ENCODE assay signal across 1 cellular context in genomic region chr14:24147761-24148428, GRCh38.
TF ChIP-seq lines count a peak whose summit lies in the region.

No MANE protein-coding gene starts in this region.

TF ChIP-seq in HepG2, 621 proteins besides CTCF, POLR2A, EP300 and RAD21 (continued from another document and continues in another):
- TF ChIP-seq, protein P1, sequence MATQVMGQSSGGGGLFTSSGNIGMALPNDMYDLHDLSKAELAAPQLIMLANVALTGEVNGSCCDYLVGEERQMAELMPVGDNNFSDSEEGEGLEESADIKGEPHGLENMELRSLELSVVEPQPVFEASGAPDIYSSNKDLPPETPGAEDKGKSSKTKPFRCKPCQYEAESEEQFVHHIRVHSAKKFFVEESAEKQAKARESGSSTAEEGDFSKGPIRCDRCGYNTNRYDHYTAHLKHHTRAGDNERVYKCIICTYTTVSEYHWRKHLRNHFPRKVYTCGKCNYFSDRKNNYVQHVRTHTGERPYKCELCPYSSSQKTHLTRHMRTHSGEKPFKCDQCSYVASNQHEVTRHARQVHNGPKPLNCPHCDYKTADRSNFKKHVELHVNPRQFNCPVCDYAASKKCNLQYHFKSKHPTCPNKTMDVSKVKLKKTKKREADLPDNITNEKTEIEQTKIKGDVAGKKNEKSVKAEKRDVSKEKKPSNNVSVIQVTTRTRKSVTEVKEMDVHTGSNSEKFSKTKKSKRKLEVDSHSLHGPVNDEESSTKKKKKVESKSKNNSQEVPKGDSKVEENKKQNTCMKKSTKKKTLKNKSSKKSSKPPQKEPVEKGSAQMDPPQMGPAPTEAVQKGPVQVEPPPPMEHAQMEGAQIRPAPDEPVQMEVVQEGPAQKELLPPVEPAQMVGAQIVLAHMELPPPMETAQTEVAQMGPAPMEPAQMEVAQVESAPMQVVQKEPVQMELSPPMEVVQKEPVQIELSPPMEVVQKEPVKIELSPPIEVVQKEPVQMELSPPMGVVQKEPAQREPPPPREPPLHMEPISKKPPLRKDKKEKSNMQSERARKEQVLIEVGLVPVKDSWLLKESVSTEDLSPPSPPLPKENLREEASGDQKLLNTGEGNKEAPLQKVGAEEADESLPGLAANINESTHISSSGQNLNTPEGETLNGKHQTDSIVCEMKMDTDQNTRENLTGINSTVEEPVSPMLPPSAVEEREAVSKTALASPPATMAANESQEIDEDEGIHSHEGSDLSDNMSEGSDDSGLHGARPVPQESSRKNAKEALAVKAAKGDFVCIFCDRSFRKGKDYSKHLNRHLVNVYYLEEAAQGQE (IDR thresholded peaks at IDR 0.05; ENCODE audit: borderline replicate concordance in 1 of 2, low read depth in 1 of 2, low read length in 2 of 2) = no peak
- TF ChIP-seq, protein P2, sequence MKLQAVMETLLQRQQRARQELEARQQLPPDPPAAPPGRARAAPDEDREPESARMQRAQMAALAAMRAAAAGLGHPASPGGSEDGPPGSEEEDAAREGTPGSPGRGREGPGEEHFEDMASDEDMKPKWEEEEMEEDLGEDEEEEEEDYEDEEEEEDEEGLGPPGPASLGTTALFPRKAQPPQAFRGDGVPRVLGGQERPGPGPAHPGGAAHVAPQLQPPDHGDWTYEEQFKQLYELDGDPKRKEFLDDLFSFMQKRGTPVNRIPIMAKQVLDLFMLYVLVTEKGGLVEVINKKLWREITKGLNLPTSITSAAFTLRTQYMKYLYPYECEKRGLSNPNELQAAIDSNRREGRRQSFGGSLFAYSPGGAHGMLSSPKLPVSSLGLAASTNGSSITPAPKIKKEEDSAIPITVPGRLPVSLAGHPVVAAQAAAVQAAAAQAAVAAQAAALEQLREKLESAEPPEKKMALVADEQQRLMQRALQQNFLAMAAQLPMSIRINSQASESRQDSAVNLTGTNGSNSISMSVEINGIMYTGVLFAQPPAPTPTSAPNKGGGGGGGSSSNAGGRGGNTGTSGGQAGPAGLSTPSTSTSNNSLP (IDR thresholded peaks at IDR 0.05; ENCODE audit: low read depth, low read length) = no peak
- 0 out of 2 replicates have a peak, but pooled peaks have one; percentile 47 for TF ChIP-seq NKX3-1 (CRISPR knock-in tag; IDR thresholded peaks at IDR 0.05)
- TF ChIP-seq ZNF749 (CRISPR knock-in tag; IDR thresholded peaks at IDR 0.05; ENCODE audit: borderline replicate concordance) = no peak
- TF ChIP-seq HHEX (CRISPR knock-in tag; IDR thresholded peaks at IDR 0.05) = no peak
- TF ChIP-seq SP1 (IDR thresholded peaks at IDR 0.05) = peak; percentile 36; the same call in 1 of the 2 replicates
- no peak for TF ChIP-seq SP1 (CRISPR knock-in tag; IDR thresholded peaks at IDR 0.05)
- no peak for TF ChIP-seq ZNF446 (CRISPR knock-in tag; IDR thresholded peaks at IDR 0.05)
- TF ChIP-seq NCOA5 (CRISPR knock-in tag; IDR thresholded peaks at IDR 0.05) = no peak
- TF ChIP-seq SRSF1 (optimal IDR thresholded peaks at IDR 0.05; ENCODE audit: low read depth, low read length) = no peak
- TF ChIP-seq FOXJ3 (CRISPR knock-in tag; IDR thresholded peaks at IDR 0.05; ENCODE audit: borderline replicate concordance) = no peak
- TF ChIP-seq, protein P3, sequence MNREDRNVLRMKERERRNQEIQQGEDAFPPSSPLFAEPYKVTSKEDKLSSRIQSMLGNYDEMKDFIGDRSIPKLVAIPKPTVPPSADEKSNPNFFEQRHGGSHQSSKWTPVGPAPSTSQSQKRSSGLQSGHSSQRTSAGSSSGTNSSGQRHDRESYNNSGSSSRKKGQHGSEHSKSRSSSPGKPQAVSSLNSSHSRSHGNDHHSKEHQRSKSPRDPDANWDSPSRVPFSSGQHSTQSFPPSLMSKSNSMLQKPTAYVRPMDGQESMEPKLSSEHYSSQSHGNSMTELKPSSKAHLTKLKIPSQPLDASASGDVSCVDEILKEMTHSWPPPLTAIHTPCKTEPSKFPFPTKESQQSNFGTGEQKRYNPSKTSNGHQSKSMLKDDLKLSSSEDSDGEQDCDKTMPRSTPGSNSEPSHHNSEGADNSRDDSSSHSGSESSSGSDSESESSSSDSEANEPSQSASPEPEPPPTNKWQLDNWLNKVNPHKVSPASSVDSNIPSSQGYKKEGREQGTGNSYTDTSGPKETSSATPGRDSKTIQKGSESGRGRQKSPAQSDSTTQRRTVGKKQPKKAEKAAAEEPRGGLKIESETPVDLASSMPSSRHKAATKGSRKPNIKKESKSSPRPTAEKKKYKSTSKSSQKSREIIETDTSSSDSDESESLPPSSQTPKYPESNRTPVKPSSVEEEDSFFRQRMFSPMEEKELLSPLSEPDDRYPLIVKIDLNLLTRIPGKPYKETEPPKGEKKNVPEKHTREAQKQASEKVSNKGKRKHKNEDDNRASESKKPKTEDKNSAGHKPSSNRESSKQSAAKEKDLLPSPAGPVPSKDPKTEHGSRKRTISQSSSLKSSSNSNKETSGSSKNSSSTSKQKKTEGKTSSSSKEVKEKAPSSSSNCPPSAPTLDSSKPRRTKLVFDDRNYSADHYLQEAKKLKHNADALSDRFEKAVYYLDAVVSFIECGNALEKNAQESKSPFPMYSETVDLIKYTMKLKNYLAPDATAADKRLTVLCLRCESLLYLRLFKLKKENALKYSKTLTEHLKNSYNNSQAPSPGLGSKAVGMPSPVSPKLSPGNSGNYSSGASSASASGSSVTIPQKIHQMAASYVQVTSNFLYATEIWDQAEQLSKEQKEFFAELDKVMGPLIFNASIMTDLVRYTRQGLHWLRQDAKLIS (CRISPR knock-in tag; IDR thresholded peaks at IDR 0.05) = no peak
- TF ChIP-seq, protein P4, sequence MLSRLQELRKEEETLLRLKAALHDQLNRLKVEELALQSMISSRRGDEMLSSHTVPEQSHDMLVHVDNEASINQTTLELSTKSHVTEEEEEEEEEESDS (CRISPR knock-in tag; IDR thresholded peaks at IDR 0.05; ENCODE audit: borderline replicate concordance) = no peak
- TF ChIP-seq MBNL3 (CRISPR knock-in tag; conservative IDR thresholded peaks at IDR 0.05) = no peak
- TF ChIP-seq ZNF713 (CRISPR knock-in tag; IDR thresholded peaks at IDR 0.05) = peak; percentile 61; the same call in 1 of the 2 replicates
- no peak for TF ChIP-seq BHLHE40 (IDR thresholded peaks at IDR 0.05; ENCODE audit: low read length)
- no peak; the same call in 1 of the 2 replicates for TF ChIP-seq ZFYVE20 (CRISPR knock-in tag; IDR thresholded peaks at IDR 0.05; ENCODE audit: borderline replicate concordance, low read depth)
- TF ChIP-seq ZNF788 (CRISPR knock-in tag; IDR thresholded peaks at IDR 0.05; ENCODE audit: borderline replicate concordance) = 0 out of 2 replicates have a peak, but pooled peaks have one; percentile 49
- TF ChIP-seq KMT2B (CRISPR knock-in tag; IDR thresholded peaks at IDR 0.05) = no peak
- no peak for TF ChIP-seq TERF1 (CRISPR knock-in tag; IDR thresholded peaks at IDR 0.05)
- no peak for TF ChIP-seq ZNF232 (CRISPR knock-in tag; IDR thresholded peaks at IDR 0.05; ENCODE audit: borderline replicate concordance)
- no peak for TF ChIP-seq ZNF672 (CRISPR knock-in tag; IDR thresholded peaks at IDR 0.05)
- TF ChIP-seq TOE1 (CRISPR knock-in tag; IDR thresholded peaks at IDR 0.05) = no peak
- TF ChIP-seq CC2D1A (CRISPR knock-in tag; IDR thresholded peaks at IDR 0.05) = no peak
- TF ChIP-seq BRCA1 (CRISPR knock-in tag; IDR thresholded peaks at IDR 0.05) = no peak
- TF ChIP-seq CAMTA2 (CRISPR knock-in tag; IDR thresholded peaks at IDR 0.05; ENCODE audit: borderline replicate concordance) = peak; percentile 87; the same call in 1 of the 2 replicates
- TF ChIP-seq ZBTB21 (CRISPR knock-in tag; IDR thresholded peaks at IDR 0.05) = no peak
- TF ChIP-seq ZNF572 (CRISPR knock-in tag; IDR thresholded peaks at IDR 0.05) = no peak
- no peak for TF ChIP-seq KLF11 (CRISPR knock-in tag; IDR thresholded peaks at IDR 0.05)
- TF ChIP-seq SKI (IDR thresholded peaks at IDR 0.05; ENCODE audit: partially characterized antibody) = no peak
- TF ChIP-seq ZNF543 (CRISPR knock-in tag; IDR thresholded peaks at IDR 0.05) = no peak
- no peak for TF ChIP-seq YY1 (IDR thresholded peaks at IDR 0.05; ENCODE audit: insufficient read depth, insufficient replicate concordance, low read depth, low read length)
- peak; percentile 21; the same call in 1 of the 2 replicates for TF ChIP-seq CBX5 (CRISPR knock-in tag; IDR thresholded peaks at IDR 0.05; ENCODE audit: borderline replicate concordance)
- TF ChIP-seq, protein P5, sequence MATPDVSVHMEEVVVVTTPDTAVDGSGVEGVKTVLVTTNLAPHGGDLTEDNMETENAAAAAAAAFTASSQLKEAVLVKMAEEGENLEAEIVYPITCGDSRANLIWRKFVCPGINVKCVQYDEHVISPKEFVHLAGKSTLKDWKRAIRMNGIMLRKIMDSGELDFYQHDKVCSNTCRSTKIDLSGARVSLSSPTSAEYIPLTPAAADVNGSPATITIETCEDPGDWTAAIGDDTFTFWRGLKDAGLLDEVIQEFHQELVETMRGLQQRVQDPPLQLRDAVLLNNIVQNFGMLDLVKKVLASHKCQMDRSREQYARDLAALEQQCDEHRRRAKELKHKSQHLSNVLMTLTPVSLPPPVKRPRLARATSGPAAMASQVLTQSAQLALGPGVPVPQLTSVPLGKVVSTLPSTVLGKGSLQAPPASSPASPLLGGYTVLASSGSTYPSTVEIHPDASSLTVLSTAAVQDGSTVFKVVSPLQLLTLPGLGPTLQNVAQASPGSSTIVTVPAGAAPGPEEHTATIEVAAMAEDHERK (CRISPR knock-in tag; IDR thresholded peaks at IDR 0.05; ENCODE audit: low read depth) = no peak
- TF ChIP-seq TBX2 (CRISPR knock-in tag; IDR thresholded peaks at IDR 0.05; ENCODE audit: borderline replicate concordance) = peak; percentile 58
- TF ChIP-seq ZNF20 (CRISPR knock-in tag; IDR thresholded peaks at IDR 0.05) = no peak
- TF ChIP-seq, protein P6, sequence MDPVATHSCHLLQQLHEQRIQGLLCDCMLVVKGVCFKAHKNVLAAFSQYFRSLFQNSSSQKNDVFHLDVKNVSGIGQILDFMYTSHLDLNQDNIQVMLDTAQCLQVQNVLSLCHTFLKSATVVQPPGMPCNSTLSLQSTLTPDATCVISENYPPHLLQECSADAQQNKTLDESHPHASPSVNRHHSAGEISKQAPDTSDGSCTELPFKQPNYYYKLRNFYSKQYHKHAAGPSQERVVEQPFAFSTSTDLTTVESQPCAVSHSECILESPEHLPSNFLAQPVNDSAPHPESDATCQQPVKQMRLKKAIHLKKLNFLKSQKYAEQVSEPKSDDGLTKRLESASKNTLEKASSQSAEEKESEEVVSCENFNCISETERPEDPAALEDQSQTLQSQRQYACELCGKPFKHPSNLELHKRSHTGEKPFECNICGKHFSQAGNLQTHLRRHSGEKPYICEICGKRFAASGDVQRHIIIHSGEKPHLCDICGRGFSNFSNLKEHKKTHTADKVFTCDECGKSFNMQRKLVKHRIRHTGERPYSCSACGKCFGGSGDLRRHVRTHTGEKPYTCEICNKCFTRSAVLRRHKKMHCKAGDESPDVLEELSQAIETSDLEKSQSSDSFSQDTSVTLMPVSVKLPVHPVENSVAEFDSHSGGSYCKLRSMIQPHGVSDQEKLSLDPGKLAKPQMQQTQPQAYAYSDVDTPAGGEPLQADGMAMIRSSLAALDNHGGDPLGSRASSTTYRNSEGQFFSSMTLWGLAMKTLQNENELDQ (CRISPR knock-in tag; IDR thresholded peaks at IDR 0.05; ENCODE audit: borderline replicate concordance) = no peak
- no peak; the same call in 1 of the 2 replicates for TF ChIP-seq ZNF567 (CRISPR knock-in tag; IDR thresholded peaks at IDR 0.05; ENCODE audit: borderline replicate concordance)
- TF ChIP-seq SRSF9 (IDR thresholded peaks at IDR 0.05; ENCODE audit: borderline replicate concordance, insufficient read depth, low read depth, low read length, poor library complexity, severe bottlenecking) = no peak
- no peak for TF ChIP-seq XRCC5 (optimal IDR thresholded peaks at IDR 0.05; ENCODE audit: low read length)
- no peak for TF ChIP-seq RORA (CRISPR knock-in tag; IDR thresholded peaks at IDR 0.05)
- TF ChIP-seq, protein P7, sequence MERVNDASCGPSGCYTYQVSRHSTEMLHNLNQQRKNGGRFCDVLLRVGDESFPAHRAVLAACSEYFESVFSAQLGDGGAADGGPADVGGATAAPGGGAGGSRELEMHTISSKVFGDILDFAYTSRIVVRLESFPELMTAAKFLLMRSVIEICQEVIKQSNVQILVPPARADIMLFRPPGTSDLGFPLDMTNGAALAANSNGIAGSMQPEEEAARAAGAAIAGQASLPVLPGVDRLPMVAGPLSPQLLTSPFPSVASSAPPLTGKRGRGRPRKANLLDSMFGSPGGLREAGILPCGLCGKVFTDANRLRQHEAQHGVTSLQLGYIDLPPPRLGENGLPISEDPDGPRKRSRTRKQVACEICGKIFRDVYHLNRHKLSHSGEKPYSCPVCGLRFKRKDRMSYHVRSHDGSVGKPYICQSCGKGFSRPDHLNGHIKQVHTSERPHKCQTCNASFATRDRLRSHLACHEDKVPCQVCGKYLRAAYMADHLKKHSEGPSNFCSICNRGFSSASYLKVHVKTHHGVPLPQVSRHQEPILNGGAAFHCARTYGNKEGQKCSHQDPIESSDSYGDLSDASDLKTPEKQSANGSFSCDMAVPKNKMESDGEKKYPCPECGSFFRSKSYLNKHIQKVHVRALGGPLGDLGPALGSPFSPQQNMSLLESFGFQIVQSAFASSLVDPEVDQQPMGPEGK (CRISPR knock-in tag; IDR thresholded peaks at IDR 0.05) = no peak
- 0 out of 2 replicates have a peak, but pooled peaks have one; percentile 12 for TF ChIP-seq MYC (CRISPR knock-in tag; IDR thresholded peaks at IDR 0.05; ENCODE audit: borderline replicate concordance)
- TF ChIP-seq, protein P8, sequence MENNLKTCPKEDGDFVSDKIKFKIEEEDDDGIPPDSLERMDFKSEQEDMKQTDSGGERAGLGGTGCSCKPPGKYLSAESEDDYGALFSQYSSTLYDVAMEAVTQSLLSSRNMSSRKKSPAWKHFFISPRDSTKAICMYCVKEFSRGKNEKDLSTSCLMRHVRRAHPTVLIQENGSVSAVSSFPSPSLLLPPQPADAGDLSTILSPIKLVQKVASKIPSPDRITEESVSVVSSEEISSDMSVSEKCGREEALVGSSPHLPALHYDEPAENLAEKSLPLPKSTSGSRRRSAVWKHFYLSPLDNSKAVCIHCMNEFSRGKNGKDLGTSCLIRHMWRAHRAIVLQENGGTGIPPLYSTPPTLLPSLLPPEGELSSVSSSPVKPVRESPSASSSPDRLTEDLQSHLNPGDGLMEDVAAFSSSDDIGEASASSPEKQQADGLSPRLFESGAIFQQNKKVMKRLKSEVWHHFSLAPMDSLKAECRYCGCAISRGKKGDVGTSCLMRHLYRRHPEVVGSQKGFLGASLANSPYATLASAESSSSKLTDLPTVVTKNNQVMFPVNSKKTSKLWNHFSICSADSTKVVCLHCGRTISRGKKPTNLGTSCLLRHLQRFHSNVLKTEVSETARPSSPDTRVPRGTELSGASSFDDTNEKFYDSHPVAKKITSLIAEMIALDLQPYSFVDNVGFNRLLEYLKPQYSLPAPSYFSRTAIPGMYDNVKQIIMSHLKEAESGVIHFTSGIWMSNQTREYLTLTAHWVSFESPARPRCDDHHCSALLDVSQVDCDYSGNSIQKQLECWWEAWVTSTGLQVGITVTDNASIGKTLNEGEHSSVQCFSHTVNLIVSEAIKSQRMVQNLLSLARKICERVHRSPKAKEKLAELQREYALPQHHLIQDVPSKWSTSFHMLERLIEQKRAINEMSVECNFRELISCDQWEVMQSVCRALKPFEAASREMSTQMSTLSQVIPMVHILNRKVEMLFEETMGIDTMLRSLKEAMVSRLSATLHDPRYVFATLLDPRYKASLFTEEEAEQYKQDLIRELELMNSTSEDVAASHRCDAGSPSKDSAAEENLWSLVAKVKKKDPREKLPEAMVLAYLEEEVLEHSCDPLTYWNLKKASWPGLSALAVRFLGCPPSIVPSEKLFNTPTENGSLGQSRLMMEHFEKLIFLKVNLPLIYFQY (CRISPR knock-in tag; IDR thresholded peaks at IDR 0.05; ENCODE audit: borderline replicate concordance) = no peak
